9 cellular contexts compared by ENCODE assay signal in genomic region chr9:128097156-128098016, GRCh38. TPM values are rescaled to one million over a fixed set of nuclear protein-coding genes. Genes with fewer than 3 reads are reported as not detected.
DNase-seq lines count a peak whose midpoint lies in the region; FAIRE-seq and TF ChIP-seq lines count a peak whose summit lies in the region.
"Had no signal": no experiment of that assay in that cellular context is flagged by ENCODE, and none has a peak within 500 bp of the region (broad histone marks: within the 10 kb centered on the region; RNA-seq: fewer than 3 reads in every experiment).

No MANE protein-coding gene starts in this region.

- H3K4me3 ChIP-seq in HUES6 (ENCODE audit: low read depth, low read length) (no peak overlapping the region), dorsolateral prefrontal cortex (peak overlapping the region in 51 of 59 donors; percentile 7 to 69 (median 56)), neural progenitor cell (peak overlapping the region; percentile 46)

- DNase-seq in dorsolateral prefrontal cortex (peak in 1 of 10 donors; percentile 40), neural progenitor cell (ENCODE audit: low spot score) (peak; percentile 17), GM19239 (ENCODE audit: insufficient read length, low spot score) (no peak), NCI-H1105 (lab: John Stamatoyannopoulos, UW) (no peak), NCI-H1694 treated with DMSO at 0.1 percent for 48 hours (lab: John Stamatoyannopoulos, UW) (no peak)
- DNase-seq in stimulated activated naive CD4-positive, alpha-beta T cell (lab: John Stamatoyannopoulos, UW) = no peak
- DNase-seq: NK-92 treated with Interleukin-12 subunit alpha and Interleukin-12 subunit beta, amount 100 ng/mL, for 24 hours had no signal

- H3K4me1 Mint-ChIP-seq in neural progenitor cell = peaks cover 66% of the 10 kb centered on the region

- H3K27ac Mint-ChIP-seq in neural progenitor cell = peak overlapping the region; percentile 88

- intact Hi-C loops in dorsolateral prefrontal cortex (cut with DNase I) = loop anchor here in 1 of 2 donors (10.0 kb wide), 1 partner anchor 153 kb away; no protein-coding TSS in a partner anchor

- peak overlapping the region; percentile 87 for H3K4me3 Mint-ChIP-seq in neural progenitor cell

- no peak overlapping the region for H2AFZ ChIP-seq in neural progenitor cell (replicated peaks)

- H3F3A ChIP-seq in neural progenitor cell (ENCODE audit: low read depth) = peaks cover 17% of the 10 kb centered on the region

- peak overlapping the region; percentile 82 for H3K27ac ChIP-seq in 22Rv1
- H3K27ac ChIP-seq in HUES6 (ENCODE audit: low read depth, low read length) = no peak overlapping the region
- peak overlapping the region; percentile 15 to 94 (median 86) for H3K27ac ChIP-seq in dorsolateral prefrontal cortex
- H3K27ac ChIP-seq in neural progenitor cell = peak overlapping the region; percentile 22

- no peak for TF ChIP-seq CTCF in 22Rv1 (IDR thresholded peaks at IDR 0.05)
- no peak for TF ChIP-seq CTCF in dorsolateral prefrontal cortex (IDR thresholded peaks at IDR 0.05 in 54 of 56, conservative IDR thresholded peaks at IDR 0.05 in 2 of 56; ENCODE audit: low read depth in 1 of 56, partially characterized antibody in 56 of 56)
- no peak for TF ChIP-seq CTCF in neural progenitor cell (IDR thresholded peaks at IDR 0.05)

- peaks cover 43% of the 10 kb centered on the region for H4K20me1 ChIP-seq in neural progenitor cell (ENCODE audit: low read depth)

- H3K9ac ChIP-seq in HUES6 (ENCODE audit: low read length) = peak overlapping the region; percentile 29
- no peak overlapping the region for H3K9ac ChIP-seq in neural progenitor cell

- H3K36me3 ChIP-seq in HUES6 (ENCODE audit: control insufficient read depth, insufficient read depth, low read length) (peaks cover 20% of the 10 kb centered on the region), neural progenitor cell (no peaks in the 10 kb centered on the region)

- no peaks in the 10 kb centered on the region for H3K27me3 ChIP-seq in HUES6 (ENCODE audit: control insufficient read depth, insufficient read depth, low read length)
- no peaks in the 10 kb centered on the region for H3K27me3 ChIP-seq in dorsolateral prefrontal cortex
- H3K27me3 ChIP-seq in neural progenitor cell = no peaks in the 10 kb centered on the region

- FAIRE-seq in GM19239 (lab: Jason Lieb, UNC) = no peak

- no peaks in the 10 kb centered on the region for H3K9me3 Mint-ChIP-seq in neural progenitor cell

- peak overlapping the region; percentile 80 for H3K4me2 ChIP-seq in neural progenitor cell

- H3K36me3 Mint-ChIP-seq in neural progenitor cell = peaks cover 12% of the 10 kb centered on the region

- H3K9me3 ChIP-seq in HUES6 (ENCODE audit: control insufficient read depth, insufficient read depth, low read depth, low read length) (no peaks in the 10 kb centered on the region), neural progenitor cell (ENCODE audit: low read depth) (no peaks in the 10 kb centered on the region)

- H3K4me1 ChIP-seq in HUES6 (ENCODE audit: control insufficient read depth, insufficient read depth, low read length) (peaks cover 42% of the 10 kb centered on the region), neural progenitor cell (peaks cover 35% of the 10 kb centered on the region)

- H3K27me3 Mint-ChIP-seq in neural progenitor cell (ENCODE audit: insufficient read depth, low read depth) = peaks cover 5% of the 10 kb centered on the region

- H3K79me2 ChIP-seq in neural progenitor cell (ENCODE audit: low read depth) = peaks cover 33% of the 10 kb centered on the region

RNA-seq across cellular contexts. Expression of gene SLC25A25, which starts 29.4 kb away (rescaled TPM):
- total RNA-seq in dorsolateral prefrontal cortex (10 to 100 TPM; 17.8 to 66.6 (median 35.3) TPM), neural progenitor cell (ENCODE audit: low replicate concordance) (8.5 and 15.7 TPM in 2 replicates)

RNA-seq across cellular contexts. Expression of gene PTGES2, which starts 30.1 kb away (rescaled TPM):
- 100 to 1,000 TPM in 43 of 120 experiments, 10 to 100 TPM in 77; 59.1 to 132 (median 93.5) TPM for total RNA-seq in dorsolateral prefrontal cortex
- 25.7 and 61.2 TPM in 2 replicates for total RNA-seq in neural progenitor cell (ENCODE audit: low replicate concordance)

RNA-seq across cellular contexts. Expression of gene NAIF1, which starts 30.3 kb away (rescaled TPM):
- total RNA-seq in dorsolateral prefrontal cortex = 10 to 100 TPM in 17 of 120 experiments, 1 to 10 TPM in 103; 3.4 to 14.7 (median 7.2) TPM
- 8.4 and 9.5 TPM in 2 replicates for total RNA-seq in neural progenitor cell (ENCODE audit: low replicate concordance)

RNA-seq across cellular contexts. Expression of gene LCN2, which starts 51.9 kb away (rescaled TPM):
- total RNA-seq in dorsolateral prefrontal cortex (10 to 100 TPM in 1 of 120 experiments, 1 to 10 TPM in 18, under 1 TPM in 4, not detected in 97; 0.59 to 10.1 (median 1.4) TPM), neural progenitor cell (ENCODE audit: low replicate concordance) (not detected in 2 replicates)
